11 cellular contexts compared by ENCODE assay signal in genomic region chr5:133994990-133995333, GRCh38. TPM values are rescaled to one million over a fixed set of nuclear protein-coding genes. Genes with fewer than 3 reads are reported as not detected.
DNase-seq lines count a peak whose midpoint lies in the region; ATAC-seq and TF ChIP-seq lines count a peak whose summit lies in the region.
"Had no signal": no experiment of that assay in that cellular context is flagged by ENCODE, and none has a peak within 500 bp of the region (broad histone marks: within the 10 kb centered on the region; RNA-seq: fewer than 3 reads in every experiment).

No MANE protein-coding gene starts in this region.

- no peaks in the 10 kb centered on the region for H3K9me3 ChIP-seq in testis

- H3K4me1 Mint-ChIP-seq in chondrocyte (ENCODE audit: low read depth) (peaks cover 72% of the 10 kb centered on the region), osteocyte (ENCODE audit: unreplicated experiment) (peaks cover 55% of the 10 kb centered on the region)
- H3K4me1 Mint-ChIP-seq in activated CD4-positive, alpha-beta T cell treated with anti-CD3 and anti-CD28 coated beads, Interleukin-2, amount 10 ng/mL, durations not matched to agents 24 days and 14 days = peaks cover 35% of the 10 kb centered on the region

- WGBS in testis, 2 donors = 32 to 37% methylated on average over 5 to 6 of the region's 6 CpGs

- H3K4me3 ChIP-seq in testis = no peak overlapping the region

- H3K27me3 ChIP-seq in testis = no peaks in the 10 kb centered on the region

- TF ChIP-seq CTCF in chondrocyte (IDR thresholded peaks at IDR 0.05) (no peak), osteocyte (IDR thresholded peaks at IDR 0.05) (no peak), testis (IDR thresholded peaks at IDR 0.05) (no peak)

- H3K9me3 Mint-ChIP-seq in chondrocyte (ENCODE audit: low read depth) = no peaks in the 10 kb centered on the region
- no peaks in the 10 kb centered on the region for H3K9me3 Mint-ChIP-seq in osteocyte (ENCODE audit: unreplicated experiment)
- H3K9me3 Mint-ChIP-seq in activated CD4-positive, alpha-beta T cell treated with anti-CD3 and anti-CD28 coated beads, Interleukin-2, amount 10 ng/mL, durations not matched to agents 24 days and 14 days = no peaks in the 10 kb centered on the region

- TF ChIP-seq POLR2A in testis (IDR thresholded peaks at IDR 0.05) = no peak

- peaks cover 52% of the 10 kb centered on the region for H3K4me1 ChIP-seq in testis

- intact Hi-C loops in activated CD4-positive, alpha-beta T cell treated with anti-CD3 and anti-CD28 coated beads, Interleukin-2, amount 10 ng/mL, durations not matched to agents 24 days and 14 days (cut with micrococcal nuclease) = no loop called here
- intact Hi-C loops in testis (cut with DNase I; ENCODE audit: low total_unique reads) = no loop called here

- H3K27ac Mint-ChIP-seq in chondrocyte (ENCODE audit: unreplicated experiment) (peak overlapping the region; percentile 4), osteocyte (ENCODE audit: unreplicated experiment) (peak overlapping the region; percentile 32)
- no peak overlapping the region for H3K27ac Mint-ChIP-seq in activated CD4-positive, alpha-beta T cell treated with anti-CD3 and anti-CD28 coated beads, Interleukin-2, amount 10 ng/mL, durations not matched to agents 24 days and 14 days

- DNase-seq in D341Med (ENCODE audit: low spot score) = peak; percentile 50
- peak; percentile 72 for DNase-seq in NCI-H82 treated with DMSO at 0.1 percent for 48 hours (lab: John Stamatoyannopoulos, UW; ENCODE audit: unreplicated experiment)
- no peak for DNase-seq in chondrocyte (ENCODE audit: low spot score)
- no peak for DNase-seq in osteocyte (ENCODE audit: extremely low spot score, unreplicated experiment)
- no peak for DNase-seq in activated effector memory CD4-positive, alpha-beta T cell treated with Interleukin-2 at 50 U/mL for 16 hours
- no peak for DNase-seq in activated CD4-positive, alpha-beta T cell treated with anti-CD3 and anti-CD28 coated beads, Interleukin-2, amount 10 ng/mL, durations not matched to agents 24 days and 14 days
- no peak for DNase-seq in testis
- DNase-seq: COR-L47, NCI-H2171 treated with DMSO at 0.1 percent for 48 hours had no signal

- H3K27me3 Mint-ChIP-seq in chondrocyte (ENCODE audit: low read depth) = no peaks in the 10 kb centered on the region
- H3K27me3 Mint-ChIP-seq in osteocyte (ENCODE audit: unreplicated experiment) = no peaks in the 10 kb centered on the region
- H3K27me3 Mint-ChIP-seq in activated CD4-positive, alpha-beta T cell treated with anti-CD3 and anti-CD28 coated beads, Interleukin-2, amount 10 ng/mL, durations not matched to agents 24 days and 14 days = no peaks in the 10 kb centered on the region

- ATAC-seq in HG03460 (IDR thresholded peaks at IDR 0.05; ENCODE audit: unreplicated experiment) = no peak
- ATAC-seq: esophagus mucosa had no signal

- H3K4me3 Mint-ChIP-seq in chondrocyte (ENCODE audit: unreplicated experiment) (no peak overlapping the region), osteocyte (ENCODE audit: unreplicated experiment) (no peak overlapping the region)
- no peak overlapping the region for H3K4me3 Mint-ChIP-seq in activated CD4-positive, alpha-beta T cell treated with anti-CD3 and anti-CD28 coated beads, Interleukin-2, amount 10 ng/mL, durations not matched to agents 24 days and 14 days

- no peaks in the 10 kb centered on the region for H3K36me3 ChIP-seq in testis (ENCODE audit: low read depth, missing control alignments)

- peak overlapping the region in 1 of 2 donors; percentile 62 for H3K27ac ChIP-seq in testis

- H3K36me3 Mint-ChIP-seq in chondrocyte (ENCODE audit: low read depth) = peaks cover 9% of the 10 kb centered on the region
- H3K36me3 Mint-ChIP-seq in osteocyte (ENCODE audit: unreplicated experiment) = peaks cover 8% of the 10 kb centered on the region
- peaks cover 37% of the 10 kb centered on the region for H3K36me3 Mint-ChIP-seq in activated CD4-positive, alpha-beta T cell treated with anti-CD3 and anti-CD28 coated beads, Interleukin-2, amount 10 ng/mL, durations not matched to agents 24 days and 14 days (ENCODE audit: low read depth)

RNA-seq across cellular contexts. Expression of gene VDAC1, which starts 9.8 kb away (rescaled TPM):
- total RNA-seq in chondrocyte (138 to 173 TPM (median 143 TPM) in 3 replicates), osteocyte (115 and 119 TPM in 2 replicates), testis (100 to 1,000 TPM; 127 to 151 TPM)
- total RNA-seq in activated CD4-positive, alpha-beta T cell treated with anti-CD3 and anti-CD28 coated beads, Interleukin-2, amount 10 ng/mL, durations not matched to agents 24 days and 14 days = 508 and 515 TPM in 2 replicates
- 88.4 TPM for polyA plus RNA-seq in testis (ENCODE audit: insufficient read depth, low read depth, low replicate concordance)

RNA-seq across cellular contexts. Expression of gene C5orf15, which starts 26.5 kb away (rescaled TPM):
- total RNA-seq in chondrocyte = 41.7 to 63.7 TPM (median 44.4 TPM) in 3 replicates
- 58.9 and 62.6 TPM in 2 replicates for total RNA-seq in osteocyte
- total RNA-seq in activated CD4-positive, alpha-beta T cell treated with anti-CD3 and anti-CD28 coated beads, Interleukin-2, amount 10 ng/mL, durations not matched to agents 24 days and 14 days = 41.4 and 45.0 TPM in 2 replicates
- 10 to 100 TPM; 44.8 to 65.1 TPM for total RNA-seq in testis
- 62.9 TPM for polyA plus RNA-seq in testis (ENCODE audit: insufficient read depth, low read depth, low replicate concordance)

Comparison
In these comparisons a context has a peak if more than half of its experiments do, and no peak if none do; other contexts are left out.
1. DNase-seq: peak in D341Med (single experiment) and NCI-H82 treated with DMSO at 0.1 percent for 48 hours (single experiment); none in chondrocyte (single experiment), osteocyte (single experiment), activated effector memory CD4-positive, alpha-beta T cell treated with Interleukin-2 at 50 U/mL for 16 hours (single experiment), activated CD4-positive, alpha-beta T cell treated with anti-CD3 and anti-CD28 coated beads, Interleukin-2, amount 10 ng/mL, durations not matched to agents 24 days and 14 days (single experiment) and testis (single experiment).